In the genomic region with DNA sequence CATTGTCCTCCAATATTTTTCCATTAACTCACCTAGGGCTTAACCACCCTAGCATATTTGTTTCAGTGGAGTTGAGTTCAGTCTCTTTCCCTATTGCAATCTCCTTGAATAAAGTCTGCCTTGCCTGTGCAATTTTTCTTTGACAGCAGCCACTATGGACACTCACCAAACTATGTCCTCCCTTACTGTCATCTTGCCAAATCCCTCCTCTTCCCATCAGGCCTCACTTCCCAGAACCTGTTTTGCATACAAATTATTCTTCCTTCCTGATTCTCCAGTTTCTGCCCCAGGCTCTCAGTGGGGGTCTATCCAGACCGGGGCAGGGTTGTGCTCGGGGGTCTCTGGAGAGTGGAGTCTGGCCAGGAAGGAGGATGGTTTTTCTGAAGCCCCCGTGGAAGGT, we compare ENCODE assay signal across 29 cellular contexts. TPM values are rescaled to one million over a fixed set of nuclear protein-coding genes. Genes with fewer than 3 reads are reported as not detected.
"Had no signal": no experiment of that assay in that cellular context is flagged by ENCODE, and none has a peak within 500 bp of the region (broad histone marks: within the 10 kb centered on the region; RNA-seq: fewer than 3 reads in every experiment).

No MANE protein-coding gene starts in this region.

- H3K27me3 ChIP-seq: SJCRH30 had no signal

- H3K9me3 Mint-ChIP-seq: activated B cell treated with CpG ODN at 0.5 μM for 24 hours; activated CD4-positive, alpha-beta memory T cell treated with anti-CD3 and anti-CD28 coated beads, Interleukin-2, amount 10 ng/mL, durations not matched to agents 7 days and 5 days; activated naive CD4-positive, alpha-beta T cell treated with anti-CD3 and anti-CD28 coated beads, Interleukin-2, amount 10 ng/mL, durations not matched to agents 7 days and 5 days; activated naive CD8-positive, alpha-beta T cell treated with anti-CD3 and anti-CD28 coated beads, Interleukin-2, amount 50 U/mL, for 24 hours; activated T-cell treated with anti-CD3 and anti-CD28 coated beads, Interleukin-2, amount 50 U/mL, for 24 hours; activated T-helper 1 cell treated with anti-CD3 and anti-CD28 coated beads, Interleukin-12 subunit alpha, Interleukin-12 subunit beta, Interleukin-2, Interleukin-4 antibody, amounts not matched to agents 30 ng/mL and 10 ng/mL and 1 ng/mL, durations not matched to agents 14 hours and 24 hours and 36 hours had no signal

- H3K4me3 Mint-ChIP-seq: activated B cell treated with CpG ODN at 0.5 μM for 24 hours; activated CD4-positive, alpha-beta memory T cell treated with anti-CD3 and anti-CD28 coated beads, Interleukin-2, amount 10 ng/mL, durations not matched to agents 7 days and 5 days; activated naive CD4-positive, alpha-beta T cell treated with anti-CD3 and anti-CD28 coated beads, Interleukin-2, amount 10 ng/mL, durations not matched to agents 7 days and 5 days; activated naive CD8-positive, alpha-beta T cell; activated naive CD8-positive, alpha-beta T cell treated with anti-CD3 and anti-CD28 coated beads, Interleukin-2, amount 50 U/mL, for 24 hours; activated T-cell treated with anti-CD3 and anti-CD28 coated beads, Interleukin-2, amount 50 U/mL, for 24 hours; activated T-helper 1 cell treated with anti-CD3 and anti-CD28 coated beads, Interleukin-12 subunit alpha, Interleukin-12 subunit beta, Interleukin-2, Interleukin-4 antibody, amounts not matched to agents 30 ng/mL and 10 ng/mL and 1 ng/mL, durations not matched to agents 14 hours and 24 hours and 36 hours had no signal

- H3K4me3 ChIP-seq: SJCRH30, SK-N-MC had no signal

- H3K36me3 ChIP-seq: SJCRH30 had no signal

- H3K36me3 Mint-ChIP-seq: activated naive CD4-positive, alpha-beta T cell treated with anti-CD3 and anti-CD28 coated beads, Interleukin-2, amount 10 ng/mL, durations not matched to agents 7 days and 5 days; activated naive CD8-positive, alpha-beta T cell; brain had no signal

- DNase-seq: activated B cell treated with CpG ODN at 0.5 μM for 24 hours; activated CD4-positive, alpha-beta memory T cell treated with anti-CD3 and anti-CD28 coated beads, Interleukin-2, amount 10 ng/mL, durations not matched to agents 7 days and 5 days; activated CD4-positive, alpha-beta T cell treated with anti-CD3 and anti-CD28 coated beads for 4 hours; activated CD4-positive, CD25-positive, alpha-beta regulatory T cell treated with anti-CD3 and anti-CD28 coated beads, Interleukin-2, amount 50 U/mL, for 72 hours; activated naive CD4-positive, alpha-beta T cell treated with anti-CD3 and anti-CD28 coated beads, Interleukin-2, amount 10 ng/mL, durations not matched to agents 7 days and 5 days; activated naive CD8-positive, alpha-beta T cell treated with anti-CD3 and anti-CD28 coated beads, Interleukin-2, amount 50 U/mL, for 24 hours; activated T-cell treated with anti-CD3 and anti-CD28 coated beads, Interleukin-2, amount 50 U/mL, for 24 hours; central memory CD4-positive, alpha-beta T cell; NCI-H1105 treated with DMSO at 0.1 percent for 48 hours; NCI-H1436; NCI-H1694 treated with DMSO at 0.1 percent for 48 hours; NCI-H2081; NCI-H2171 treated with DMSO at 0.1 percent for 48 hours; NCI-H2227 treated with DMSO at 0.1 percent for 48 hours; NCI-H446; NCI-H510A treated with DMSO at 0.1 percent for 48 hours; NCI-H526 treated with DMSO at 0.1 percent for 48 hours; NCI-H774; SHP77; SJCRH30; T1000 had no signal

- H3K9ac ChIP-seq: KMS-11 had no signal

- H3K27ac Mint-ChIP-seq: activated B cell treated with CpG ODN at 0.5 μM for 24 hours; activated CD4-positive, alpha-beta memory T cell treated with anti-CD3 and anti-CD28 coated beads, Interleukin-2, amount 10 ng/mL, durations not matched to agents 7 days and 5 days; activated naive CD4-positive, alpha-beta T cell treated with anti-CD3 and anti-CD28 coated beads, Interleukin-2, amount 10 ng/mL, durations not matched to agents 7 days and 5 days; activated naive CD8-positive, alpha-beta T cell; activated naive CD8-positive, alpha-beta T cell treated with anti-CD3 and anti-CD28 coated beads, Interleukin-2, amount 50 U/mL, for 24 hours; activated T-cell treated with anti-CD3 and anti-CD28 coated beads, Interleukin-2, amount 50 U/mL, for 24 hours; activated T-helper 1 cell treated with anti-CD3 and anti-CD28 coated beads, Interleukin-12 subunit alpha, Interleukin-12 subunit beta, Interleukin-2, Interleukin-4 antibody, amounts not matched to agents 30 ng/mL and 10 ng/mL and 1 ng/mL, durations not matched to agents 14 hours and 24 hours and 36 hours had no signal

- H3K4me1 Mint-ChIP-seq: activated B cell treated with CpG ODN at 0.5 μM for 24 hours; activated naive CD8-positive, alpha-beta T cell treated with anti-CD3 and anti-CD28 coated beads, Interleukin-2, amount 50 U/mL, for 24 hours had no signal

- H3K4me2 ChIP-seq: KMS-11 had no signal

- ATAC-seq: activated naive CD8-positive, alpha-beta T cell treated with anti-CD3 and anti-CD28 coated beads, Interleukin-2, amount 50 U/mL, for 24 hours; Panc1 had no signal

- H3K27ac ChIP-seq: KMS-11, SJCRH30, SK-N-MC, VCaP had no signal

- H3K4me1 ChIP-seq: SJCRH30 had no signal

- H3K9me3 ChIP-seq: SJCRH30 had no signal

RNA-seq across cellular contexts. Expression of a gene that starts 2.2 kb away (rescaled TPM):
- total RNA-seq: activated T-helper 1 cell treated with anti-CD3 and anti-CD28 coated beads, Interleukin-12 subunit alpha, Interleukin-12 subunit beta, Interleukin-2, Interleukin-4 antibody, amounts not matched to agents 30 ng/mL and 10 ng/mL and 1 ng/mL, durations not matched to agents 14 hours and 24 hours and 36 hours; LHCN-M2 had no signal
